Comparison of ENCODE assay signal across 10 cellular contexts in the genomic region with DNA sequence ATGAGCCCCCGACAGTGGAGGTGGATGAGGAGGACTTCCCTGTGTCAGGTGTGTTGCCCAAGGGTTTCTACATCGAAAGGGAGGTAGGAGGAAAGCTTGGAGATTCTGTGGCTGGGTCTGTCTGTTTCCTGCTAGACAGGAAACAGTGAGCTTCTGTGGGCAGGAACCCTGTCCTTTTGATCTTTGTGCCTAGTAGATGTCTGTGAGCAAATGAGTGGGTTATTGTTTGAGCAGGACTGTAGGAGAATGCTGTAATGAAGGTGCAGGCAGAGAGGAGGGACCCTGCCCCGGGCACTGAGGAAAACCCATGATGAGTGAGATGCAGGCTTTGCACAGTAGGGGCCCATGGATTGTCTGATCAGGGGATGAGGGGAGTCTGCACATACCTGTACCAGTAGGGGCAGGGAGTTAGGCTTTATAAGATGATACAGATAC. TPM values are rescaled to one million over a fixed set of nuclear protein-coding genes. Genes with fewer than 3 reads are reported as not detected.
DNase-seq lines count a peak whose midpoint lies in the region; ATAC-seq and TF ChIP-seq lines count a peak whose summit lies in the region.
"Had no signal": no experiment of that assay in that cellular context is flagged by ENCODE, and none has a peak within 500 bp of the region (broad histone marks: within the 10 kb centered on the region; RNA-seq: fewer than 3 reads in every experiment).

No MANE protein-coding gene starts in this region.

- ATAC-seq in gastrocnemius medialis: no peak
- ATAC-seq: left lobe of liver had no signal

- no CpG with 5 or more reads among the region's 3 CpGs for WGBS in neuronal stem cell (ENCODE audit: extremely low coverage in 2 of 2, insufficient read length in 2 of 2, insufficient replicate concordance in 1 of 2), 2 donors

- H4K91ac ChIP-seq in neuronal stem cell (ENCODE audit: low read depth, low read length, poor library complexity): no peak overlapping the region

- no peak overlapping the region for H3K4ac ChIP-seq in neuronal stem cell (ENCODE audit: low read length)

- no peak overlapping the region for H3K4me2 ChIP-seq in neuronal stem cell (ENCODE audit: insufficient read depth, low read length, poor library complexity, severe bottlenecking)

- H3K14ac ChIP-seq in neuronal stem cell (ENCODE audit: low read length): no peak overlapping the region

- no peak overlapping the region for H2BK120ac ChIP-seq in neuronal stem cell (ENCODE audit: low read depth, low read length)

- no peak overlapping the region for H3K9ac ChIP-seq in neuronal stem cell (ENCODE audit: low read depth, low read length, poor library complexity)

- no peak overlapping the region for H2BK5ac ChIP-seq in neuronal stem cell (ENCODE audit: low read length)

- H3K27me3 ChIP-seq in gastrocnemius medialis (no peaks in the 10 kb centered on the region), neuronal stem cell (ENCODE audit: control insufficient read depth in 3 of 3, insufficient read depth in 3 of 3, low read depth in 1 of 3, low read length in 3 of 3) (no peaks in the 10 kb centered on the region)

- intact Hi-C loops in gastrocnemius medialis (cut with DNase I; ENCODE audit: low total_unique reads): no loop called here

- H4K8ac ChIP-seq in neuronal stem cell (ENCODE audit: low read depth, low read length): no peak overlapping the region

- no peak overlapping the region for H2BK15ac ChIP-seq in neuronal stem cell (ENCODE audit: low read length)

- in situ Hi-C loops in gastrocnemius medialis (cut with MboI; ENCODE audit: low sequenced_read_pairs in 4 of 4): loop anchor here in 1 of 4 donors (25.0 kb wide), 2 partner anchors 90 to 360 kb away; a partner anchor contains a TSS

- H3K9me3 ChIP-seq in gastrocnemius medialis (no peaks in the 10 kb centered on the region), neuronal stem cell (replicated peaks in 1 of 2; ENCODE audit: control insufficient read depth in 2 of 2, insufficient read depth in 1 of 2, low read depth in 1 of 2, low read length in 2 of 2) (no peaks in the 10 kb centered on the region)

- H2BK12ac ChIP-seq in neuronal stem cell (ENCODE audit: low read length): no peak overlapping the region

- no peak overlapping the region for H2AK5ac ChIP-seq in neuronal stem cell (ENCODE audit: low read depth, low read length)

- DNase-seq in Jurkat, Clone E6-1 (ENCODE audit: low read depth, low spot score): peak; percentile 96
- DNase-seq in activated CD4-positive, alpha-beta T cell treated with anti-CD3 and anti-CD28 coated beads, Interleukin-2, amount 50 U/mL, for 48 hours: peak; percentile 25 to 36
- peak; percentile 47 for DNase-seq in effector CD8-positive, alpha-beta T cell (lab: John Stamatoyannopoulos, UW)
- DNase-seq in stimulated activated CD8-positive, alpha-beta memory T cell treated with anti-CD3 and anti-CD28 coated beads, Interleukin-7, amount 100 ng/mL, for 4 hours (ENCODE audit: low read depth in 2 of 2): peak; percentile 17 to 37
- no peak for DNase-seq in gastrocnemius medialis
- no peak for DNase-seq in SHP77 (lab: John Stamatoyannopoulos, UW)
- no peak for DNase-seq in neuronal stem cell (ENCODE audit: low spot score)
- no peak for DNase-seq in COLO668 (lab: John Stamatoyannopoulos, UW; ENCODE audit: unreplicated experiment)
- DNase-seq: NCI-H774 had no signal

- H3K36me3 ChIP-seq in gastrocnemius medialis (no peaks in the 10 kb centered on the region), neuronal stem cell (replicated peaks in 1 of 2; ENCODE audit: control insufficient read depth in 2 of 2, insufficient read depth in 2 of 2, low read length in 2 of 2) (peaks cover 0 to 29% of the 10 kb centered on the region in 2 donors)

- H3K27ac ChIP-seq in gastrocnemius medialis (no peak overlapping the region), neuronal stem cell (replicated peaks; ENCODE audit: low read length) (no peak overlapping the region)

- no peak for TF ChIP-seq CTCF in gastrocnemius medialis (IDR thresholded peaks at IDR 0.05 in 4 of 5, conservative IDR thresholded peaks at IDR 0.05 in 1 of 5)

- no peak overlapping the region for H3K18ac ChIP-seq in neuronal stem cell (ENCODE audit: low read length)

- no peaks in the 10 kb centered on the region for H3K79me1 ChIP-seq in neuronal stem cell (ENCODE audit: low read depth, low read length)

- TF ChIP-seq POLR2A in gastrocnemius medialis (IDR thresholded peaks at IDR 0.05): no peak

- H3K4me1 ChIP-seq in gastrocnemius medialis (peaks cover 5 to 15% of the 10 kb centered on the region in 2 donors), neuronal stem cell (ENCODE audit: control insufficient read depth in 2 of 2, insufficient read depth in 1 of 2, low read depth in 1 of 2, low read length in 2 of 2) (no peaks in the 10 kb centered on the region)

- H3K23ac ChIP-seq in neuronal stem cell (ENCODE audit: low read depth, low read length, poor library complexity): no peak overlapping the region

- H3K4me3 ChIP-seq in Jurkat, Clone E6-1 (ENCODE audit: low read length): peak overlapping the region; percentile 49
- H3K4me3 ChIP-seq in gastrocnemius medialis (no peak overlapping the region), neuronal stem cell (ENCODE audit: low read length in 2 of 2) (no peak overlapping the region)

- no peak overlapping the region for H2AFZ ChIP-seq in neuronal stem cell (ENCODE audit: low read length)

RNA-seq across cellular contexts. Expression of a gene that starts 14.0 kb away (rescaled TPM):
- polyA plus RNA-seq in Jurkat, Clone E6-1 (2012; ENCODE audit: insufficient read depth, insufficient read length): 5.6 TPM
- total RNA-seq in gastrocnemius medialis: 1 to 10 TPM; 4.6 to 6.1 (median 5.4) TPM
- polyA plus RNA-seq in neuronal stem cell (2013, experiment 1 of 2): 4.6 TPM
- polyA plus RNA-seq in neuronal stem cell (2013, experiment 2 of 2): 4.7 TPM

RNA-seq across cellular contexts. Expression of a gene that starts 14.3 kb away (rescaled TPM):
- 6.2 TPM for polyA plus RNA-seq in Jurkat, Clone E6-1 (2012; ENCODE audit: insufficient read depth, insufficient read length)
- total RNA-seq in gastrocnemius medialis: 10 to 100 TPM in 3 of 4 donors, 1 to 10 TPM in 1; 6.0 to 18.9 (median 15.8) TPM
- 2.4 TPM for polyA plus RNA-seq in neuronal stem cell (2013, experiment 1 of 2)
- polyA plus RNA-seq in neuronal stem cell (2013, experiment 2 of 2): 2.6 TPM

Comparison
In these comparisons a context has a peak if more than half of its experiments do, and no peak if none do; other contexts are left out.
1. DNase-seq: peak in Jurkat, Clone E6-1 (single experiment), activated CD4-positive, alpha-beta T cell treated with anti-CD3 and anti-CD28 coated beads, Interleukin-2, amount 50 U/mL, for 48 hours (2 of 2), effector CD8-positive, alpha-beta T cell (single experiment) and stimulated activated CD8-positive, alpha-beta memory T cell treated with anti-CD3 and anti-CD28 coated beads, Interleukin-7, amount 100 ng/mL, for 4 hours (2 of 2); none in gastrocnemius medialis (0 of 2), SHP77 (0 of 2), neuronal stem cell (single experiment) and COLO668 (single experiment).